In the genomic region with DNA sequence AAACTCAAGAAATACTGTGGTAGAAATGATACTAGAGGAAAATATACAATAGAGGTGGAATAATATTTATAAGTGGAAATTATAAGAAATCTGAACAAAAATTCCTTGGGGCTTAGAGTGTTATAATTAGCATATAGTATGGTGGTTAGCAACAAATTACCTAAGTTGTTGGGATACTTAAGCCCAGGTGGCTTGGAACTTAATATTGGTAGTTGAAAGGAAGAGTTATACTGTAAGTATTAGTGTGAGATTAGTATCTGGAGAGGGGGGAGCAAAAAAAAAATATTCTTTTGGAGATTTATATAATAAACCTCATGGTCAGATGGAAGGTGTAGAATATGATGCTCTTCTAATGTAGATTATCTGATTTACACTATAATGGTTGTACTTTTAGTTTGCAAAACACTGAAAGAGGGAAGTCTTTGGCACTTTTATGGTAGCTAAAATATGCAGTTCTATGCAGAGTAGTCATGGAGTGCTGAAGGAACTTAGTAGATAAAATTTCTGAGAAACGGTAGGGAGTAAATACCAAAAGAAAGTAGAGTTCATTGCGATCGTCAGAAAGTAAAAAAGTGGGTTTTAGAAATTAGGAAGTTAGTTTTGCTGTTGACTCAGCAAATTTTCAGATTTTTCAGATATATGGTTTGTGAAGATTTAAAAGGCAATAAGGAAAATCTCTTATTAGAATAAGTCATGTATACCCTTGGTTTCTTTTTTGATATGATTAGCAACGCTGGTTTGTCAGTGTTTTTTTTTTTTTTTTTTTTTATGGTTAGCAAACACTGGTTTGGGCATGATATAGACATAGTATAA, we compare ENCODE assay signal across 31 cellular contexts. TPM values are rescaled to one million over a fixed set of nuclear protein-coding genes. Genes with fewer than 3 reads are reported as not detected.
A peak's percentile ranks its signal among the peaks of the same experiment; 100 is the strongest.
DNase-seq lines count a peak whose midpoint lies in the region; ATAC-seq and TF ChIP-seq lines count a peak whose summit lies in the region.
"Had no signal": no experiment of that assay in that cellular context is flagged by ENCODE, and none has a peak within 500 bp of the region (broad histone marks: within the 10 kb centered on the region; RNA-seq: fewer than 3 reads in every experiment).

No MANE protein-coding gene starts in this region.

- no peak for ATAC-seq in activated CD8-positive, alpha-beta T cell treated with anti-CD3 and anti-CD28 coated beads, Interleukin-2, amount 10 ng/mL, durations not matched to agents 7 days and 5 days
- no peak for ATAC-seq in activated CD8-positive, alpha-beta T cell treated with anti-CD3 and anti-CD28 coated beads for 36 hours
- ATAC-seq in WTC11 (peak; percentile 74), GM21423 (IDR thresholded peaks at IDR 0.05; ENCODE audit: unreplicated experiment) (no peak)
- ATAC-seq: activated CD4-positive, alpha-beta T cell treated with anti-CD3 and anti-CD28 coated beads for 36 hours; CD8-positive, alpha-beta T cell; esophagus mucosa; GM12878; heart left ventricle had no signal

- no peak overlapping the region for H2BK5ac ChIP-seq in mesendoderm (ENCODE audit: low read length)

- CTCF ChIA-PET in activated CD8-positive, alpha-beta T cell treated with anti-CD3 and anti-CD28 coated beads, Interleukin-2, amount 10 ng/mL, durations not matched to agents 7 days and 5 days (lab: Charles Lee): interaction anchor here (1.0 to 1.7 kb wide), 2 partner anchors 45 to 266 kb away, joined by 3 to 4 read pairs; no protein-coding TSS in a partner anchor
- CTCF ChIA-PET in activated CD8-positive, alpha-beta T cell treated with anti-CD3 and anti-CD28 coated beads for 36 hours (lab: Charles Lee): interaction anchor here (1.0 kb wide), 1 partner anchor 131 kb away, joined by 4 read pairs; no protein-coding TSS in a partner anchor
- CTCF ChIA-PET in WTC11 (lab: Charles Lee): interaction anchor here (1.0 kb wide), 2 partner anchors 14 to 44 kb away, joined by 3 read pairs; no protein-coding TSS in a partner anchor

- H3K27ac ChIP-seq in HUES64 (ENCODE audit: low read depth, low read length) (peak overlapping the region; percentile 85), mesendoderm (ENCODE audit: low read depth, low read length) (no peak overlapping the region), osteoblast (ENCODE audit: low read depth, low read length) (no peak overlapping the region)
- H3K27ac ChIP-seq: 22Rv1, ascending aorta, cardiac muscle cell, coronary artery, heart left ventricle, SJSA1, tibial artery had no signal

- H3K4me1 ChIP-seq in HUES64 (ENCODE audit: insufficient read depth, low read length) (peaks cover 39% of the 10 kb centered on the region), mesendoderm (ENCODE audit: control insufficient read depth, low read depth, low read length) (peaks cover 3% of the 10 kb centered on the region), osteoblast (ENCODE audit: insufficient read depth, low read length) (no peaks in the 10 kb centered on the region)
- H3K4me1 ChIP-seq: ascending aorta, heart left ventricle, SJSA1, tibial artery had no signal

- H2BK15ac ChIP-seq in mesendoderm (replicated peaks; ENCODE audit: low read depth): no peak overlapping the region

- H3K4ac ChIP-seq in mesendoderm (ENCODE audit: low read depth, low read length): no peak overlapping the region

- H3K4me1 Mint-ChIP-seq in activated CD8-positive, alpha-beta T cell treated with anti-CD3 and anti-CD28 coated beads, Interleukin-2, amount 10 ng/mL, durations not matched to agents 7 days and 5 days (ENCODE audit: low read depth): peaks cover 3% of the 10 kb centered on the region
- H3K4me1 Mint-ChIP-seq in activated CD8-positive, alpha-beta T cell treated with anti-CD3 and anti-CD28 coated beads for 36 hours (ENCODE audit: low read depth): no peaks in the 10 kb centered on the region
- peaks cover 44% of the 10 kb centered on the region for H3K4me1 Mint-ChIP-seq in WTC11

- H3K79me2 ChIP-seq in mesendoderm (ENCODE audit: control insufficient read depth, insufficient read depth, low read length): no peaks in the 10 kb centered on the region
- no peaks in the 10 kb centered on the region for H3K79me2 ChIP-seq in osteoblast (ENCODE audit: insufficient read depth, low read length)

- H2AFZ ChIP-seq in osteoblast (ENCODE audit: low read length): no peak overlapping the region

- H3K27me3 ChIP-seq in HUES64 (ENCODE audit: insufficient read depth, low read length) (no peaks in the 10 kb centered on the region), mesendoderm (ENCODE audit: insufficient read depth, low read length, poor library complexity) (no peaks in the 10 kb centered on the region), osteoblast (ENCODE audit: insufficient read depth, low read length) (no peaks in the 10 kb centered on the region)
- H3K27me3 ChIP-seq: ascending aorta, cardiac muscle cell, heart left ventricle, SJSA1, tibial artery had no signal

- no peak overlapping the region for H4K5ac ChIP-seq in mesendoderm (ENCODE audit: low read length)

- no peak overlapping the region for H2BK120ac ChIP-seq in mesendoderm (ENCODE audit: low read depth, low read length)

- no peaks in the 10 kb centered on the region for H4K20me1 ChIP-seq in osteoblast (ENCODE audit: insufficient read depth, low read length)

- H2AK5ac ChIP-seq in mesendoderm (ENCODE audit: low read length): no peak overlapping the region

- H3K79me1 ChIP-seq in mesendoderm (ENCODE audit: low read length): peaks cover 2% of the 10 kb centered on the region

- H3K9ac ChIP-seq in HUES64 (ENCODE audit: low read depth, low read length) (peak overlapping the region; percentile 25; the same call in 1 of the 2 replicates), mesendoderm (ENCODE audit: low read length) (no peak overlapping the region)

- no peaks in the 10 kb centered on the region for H3K9me3 ChIP-seq in HUES64 (ENCODE audit: insufficient read depth, low read depth, low read length)
- H3K9me3 ChIP-seq in osteoblast (ENCODE audit: low read depth, low read length): no peaks in the 10 kb centered on the region
- H3K9me3 ChIP-seq: ascending aorta, heart left ventricle, SJSA1, tibial artery had no signal

- no peaks in the 10 kb centered on the region for H3K9me3 Mint-ChIP-seq in activated CD8-positive, alpha-beta T cell treated with anti-CD3 and anti-CD28 coated beads, Interleukin-2, amount 10 ng/mL, durations not matched to agents 7 days and 5 days (ENCODE audit: insufficient read depth)
- no peaks in the 10 kb centered on the region for H3K9me3 Mint-ChIP-seq in activated CD8-positive, alpha-beta T cell treated with anti-CD3 and anti-CD28 coated beads for 36 hours
- no peaks in the 10 kb centered on the region for H3K9me3 Mint-ChIP-seq in WTC11
- H3K9me3 Mint-ChIP-seq: activated naive CD8-positive, alpha-beta T cell treated with anti-CD3 and anti-CD28 coated beads, Interleukin-2, amount 10 ng/mL, durations not matched to agents 7 days and 5 days; activated T-helper 2 cell treated with anti-CD3 and anti-CD28 coated beads, Interferon-gamma antibody, Interleukin-2, Interleukin-4, amounts not matched to agents 10 μg/mL and 5 μg/mL and 100 μg/mL, durations not matched to agents 14 hours and 24 hours and 36 hours; CD8-positive, alpha-beta T cell; immature natural killer cell had no signal

- H3K27me3 Mint-ChIP-seq in activated CD8-positive, alpha-beta T cell treated with anti-CD3 and anti-CD28 coated beads, Interleukin-2, amount 10 ng/mL, durations not matched to agents 7 days and 5 days (ENCODE audit: low read depth): no peaks in the 10 kb centered on the region
- no peaks in the 10 kb centered on the region for H3K27me3 Mint-ChIP-seq in activated CD8-positive, alpha-beta T cell treated with anti-CD3 and anti-CD28 coated beads for 36 hours
- no peaks in the 10 kb centered on the region for H3K27me3 Mint-ChIP-seq in WTC11 (ENCODE audit: low read depth)
- H3K27me3 Mint-ChIP-seq: activated CD4-positive, alpha-beta T cell treated with anti-CD3 and anti-CD28 coated beads for 36 hours; activated naive CD8-positive, alpha-beta T cell treated with anti-CD3 and anti-CD28 coated beads, Interleukin-2, amount 10 ng/mL, durations not matched to agents 7 days and 5 days had no signal

- no peak for TF ChIP-seq CTCF in activated CD8-positive, alpha-beta T cell treated with anti-CD3 and anti-CD28 coated beads for 36 hours (IDR thresholded peaks at IDR 0.05)
- TF ChIP-seq CTCF in WTC11 (IDR thresholded peaks at IDR 0.05) (no peak), osteoblast (IDR thresholded peaks at IDR 0.05; ENCODE audit: extremely low read depth, low read depth, low read length) (no peak)

- no peak overlapping the region for H3K4me3 Mint-ChIP-seq in activated CD8-positive, alpha-beta T cell treated with anti-CD3 and anti-CD28 coated beads, Interleukin-2, amount 10 ng/mL, durations not matched to agents 7 days and 5 days
- no peak overlapping the region for H3K4me3 Mint-ChIP-seq in activated CD8-positive, alpha-beta T cell treated with anti-CD3 and anti-CD28 coated beads for 36 hours
- H3K4me3 Mint-ChIP-seq in WTC11: peak overlapping the region; percentile 56
- H3K4me3 Mint-ChIP-seq: activated CD4-positive, alpha-beta T cell treated with anti-CD3 and anti-CD28 coated beads for 36 hours; activated naive CD8-positive, alpha-beta T cell treated with anti-CD3 and anti-CD28 coated beads, Interleukin-2, amount 10 ng/mL, durations not matched to agents 7 days and 5 days; CD8-positive, alpha-beta T cell; immature natural killer cell had no signal

- H3K56ac ChIP-seq in mesendoderm (ENCODE audit: low read length): no peak overlapping the region

- H3K27ac Mint-ChIP-seq in activated CD8-positive, alpha-beta T cell treated with anti-CD3 and anti-CD28 coated beads, Interleukin-2, amount 10 ng/mL, durations not matched to agents 7 days and 5 days: peak overlapping the region; percentile 13
- H3K27ac Mint-ChIP-seq in activated CD8-positive, alpha-beta T cell treated with anti-CD3 and anti-CD28 coated beads for 36 hours: no peak overlapping the region
- H3K27ac Mint-ChIP-seq in WTC11: peak overlapping the region; percentile 79
- H3K27ac Mint-ChIP-seq: activated naive CD8-positive, alpha-beta T cell treated with anti-CD3 and anti-CD28 coated beads, Interleukin-2, amount 10 ng/mL, durations not matched to agents 7 days and 5 days; activated T-helper 2 cell treated with anti-CD3 and anti-CD28 coated beads, Interferon-gamma antibody, Interleukin-2, Interleukin-4, amounts not matched to agents 10 μg/mL and 5 μg/mL and 100 μg/mL, durations not matched to agents 14 hours and 24 hours and 36 hours; CD8-positive, alpha-beta T cell had no signal

- POLR2A ChIA-PET in activated CD8-positive, alpha-beta T cell treated with anti-CD3 and anti-CD28 coated beads, Interleukin-2, amount 10 ng/mL, durations not matched to agents 7 days and 5 days (lab: Charles Lee): no interaction called here
- POLR2A ChIA-PET in activated CD8-positive, alpha-beta T cell treated with anti-CD3 and anti-CD28 coated beads for 36 hours (lab: Charles Lee): interaction anchor here (0.7 kb wide), 1 partner anchor 38 kb away, joined by 3 read pairs; no protein-coding TSS in a partner anchor
- POLR2A ChIA-PET in WTC11 (lab: Charles Lee): no interaction called here

- H3K36me3 Mint-ChIP-seq in activated CD8-positive, alpha-beta T cell treated with anti-CD3 and anti-CD28 coated beads, Interleukin-2, amount 10 ng/mL, durations not matched to agents 7 days and 5 days (ENCODE audit: low read depth): peaks cover 32% of the 10 kb centered on the region
- peaks cover 17% of the 10 kb centered on the region for H3K36me3 Mint-ChIP-seq in activated CD8-positive, alpha-beta T cell treated with anti-CD3 and anti-CD28 coated beads for 36 hours (ENCODE audit: low read depth)
- H3K36me3 Mint-ChIP-seq in WTC11: peaks cover 27% of the 10 kb centered on the region

- H3K23ac ChIP-seq in mesendoderm (ENCODE audit: low read length): no peak overlapping the region

- H3K4me3 ChIP-seq in HUES64 (ENCODE audit: low read length) (peak overlapping the region; percentile 34; the same call in 1 of the 2 replicates), mesendoderm (ENCODE audit: low read length) (no peak overlapping the region), osteoblast (ENCODE audit: insufficient read depth, low read length) (no peak overlapping the region)
- H3K4me3 ChIP-seq: ascending aorta, cardiac muscle cell, coronary artery, GM12878, SJSA1, tibial artery had no signal

- H4K8ac ChIP-seq in mesendoderm (ENCODE audit: low read depth, low read length): no peak overlapping the region

- peaks cover 84% of the 10 kb centered on the region for H3K36me3 ChIP-seq in HUES64 (ENCODE audit: insufficient read depth, low read length)
- no peaks in the 10 kb centered on the region for H3K36me3 ChIP-seq in mesendoderm (ENCODE audit: control insufficient read depth, insufficient read depth, low read length)
- H3K36me3 ChIP-seq in osteoblast (ENCODE audit: insufficient read depth, low read length): peaks cover 2% of the 10 kb centered on the region

- no peak overlapping the region for H3K18ac ChIP-seq in mesendoderm (ENCODE audit: low read length)

- H3K4me2 ChIP-seq in mesendoderm (ENCODE audit: low read length) (no peak overlapping the region), osteoblast (ENCODE audit: insufficient read depth, low read length) (no peak overlapping the region)

- no peak for DNase-seq in activated CD8-positive, alpha-beta T cell treated with anti-CD3 and anti-CD28 coated beads, Interleukin-2, amount 10 ng/mL, durations not matched to agents 7 days and 5 days
- no peak for DNase-seq in activated CD8-positive, alpha-beta T cell treated with anti-CD3 and anti-CD28 coated beads for 36 hours
- DNase-seq in WTC11 (ENCODE audit: low spot score): no peak
- DNase-seq in mesendoderm: peak; percentile 25
- DNase-seq in NCI-H2029 treated with DMSO at 0.1 percent for 48 hours (lab: John Stamatoyannopoulos, UW): no peak
- no peak for DNase-seq in osteoblast (ENCODE audit: insufficient read length, low spot score, missing footprints)
- DNase-seq: activated CD4-positive, alpha-beta T cell treated with anti-CD3 and anti-CD28 coated beads for 36 hours; activated naive CD8-positive, alpha-beta T cell treated with anti-CD3 and anti-CD28 coated beads, Interleukin-2, amount 10 ng/mL, durations not matched to agents 7 days and 5 days; CD8-positive, alpha-beta T cell; DMS 273 treated with DMSO at 0.1 percent for 48 hours; EL; foreskin fibroblast; heart left ventricle; immature natural killer cell; Karpas-422; mesenchymal stem cell; NCI-H1436; NCI-H345; occipital lobe; RPMI8226; tibial artery had no signal

- intact Hi-C loops in activated CD8-positive, alpha-beta T cell treated with anti-CD3 and anti-CD28 coated beads for 36 hours (cut with micrococcal nuclease): no loop called here

- WGBS in HUES64: 16% methylated on average over 4 of the region's 4 CpGs
- WGBS in mesendoderm (ENCODE audit: extremely low coverage, insufficient coverage, low lambda C conversion rate): no CpG with 5 or more reads among the region's 4 CpGs

RNA-seq across cellular contexts. Expression of a gene that starts 45.7 kb away (rescaled TPM):
- 10 to 100 TPM; 56.4 to 63.2 TPM for total RNA-seq in activated CD8-positive, alpha-beta T cell treated with anti-CD3 and anti-CD28 coated beads, Interleukin-2, amount 10 ng/mL, durations not matched to agents 7 days and 5 days
- 10 to 100 TPM; 65.0 to 70.9 TPM for total RNA-seq in activated CD8-positive, alpha-beta T cell treated with anti-CD3 and anti-CD28 coated beads for 36 hours
- polyA plus RNA-seq in HUES64 (2013, experiment 1 of 2): 55.2 TPM
- polyA plus RNA-seq in HUES64 (2013, experiment 2 of 2): 68.5 TPM
- total RNA-seq in WTC11 (2021) (111 to 120 TPM (median 113 TPM) in 3 replicates), osteoblast (15.9 and 21.8 TPM in 2 replicates)
- 78.0 TPM for polyA plus RNA-seq in mesendoderm (2013, experiment 1 of 2)
- polyA plus RNA-seq in mesendoderm (2013, experiment 2 of 2): 80.5 TPM

RNA-seq across cellular contexts. Expression of a gene that starts 55.5 kb away (rescaled TPM):
- total RNA-seq in activated CD8-positive, alpha-beta T cell treated with anti-CD3 and anti-CD28 coated beads, Interleukin-2, amount 10 ng/mL, durations not matched to agents 7 days and 5 days: 10 to 100 TPM; 46.6 to 49.4 TPM
- total RNA-seq in activated CD8-positive, alpha-beta T cell treated with anti-CD3 and anti-CD28 coated beads for 36 hours: 10 to 100 TPM; 29.2 to 31.6 TPM
- 22.1 TPM for polyA plus RNA-seq in HUES64 (2013, experiment 1 of 2)
- polyA plus RNA-seq in HUES64 (2013, experiment 2 of 2): 23.6 TPM
- total RNA-seq in WTC11 (2021) (25.1 to 28.5 TPM (median 25.6 TPM) in 3 replicates), osteoblast (50.3 and 51.3 TPM in 2 replicates)
- 35.7 TPM for polyA plus RNA-seq in mesendoderm (2013, experiment 1 of 2)
- 34.8 TPM for polyA plus RNA-seq in mesendoderm (2013, experiment 2 of 2)

RNA-seq across cellular contexts. Expression of a gene that starts 55.8 kb away (rescaled TPM):
- total RNA-seq in activated CD8-positive, alpha-beta T cell treated with anti-CD3 and anti-CD28 coated beads, Interleukin-2, amount 10 ng/mL, durations not matched to agents 7 days and 5 days: 10 to 100 TPM; 33.1 to 36.3 TPM
- 10 to 100 TPM; 21.8 to 24.6 TPM for total RNA-seq in activated CD8-positive, alpha-beta T cell treated with anti-CD3 and anti-CD28 coated beads for 36 hours
- 15.2 TPM for polyA plus RNA-seq in HUES64 (2013, experiment 1 of 2)
- 17.4 TPM for polyA plus RNA-seq in HUES64 (2013, experiment 2 of 2)
- 21.3 to 24.9 TPM (median 23.0 TPM) in 3 replicates for total RNA-seq in WTC11 (2021)
- polyA plus RNA-seq in mesendoderm (2013, experiment 1 of 2): 11.2 TPM
- polyA plus RNA-seq in mesendoderm (2013, experiment 2 of 2): 11.3 TPM
- total RNA-seq in osteoblast: 6.2 TPM in 2 replicates
